1 cellular context compared by ENCODE assay signal in the genomic region with DNA sequence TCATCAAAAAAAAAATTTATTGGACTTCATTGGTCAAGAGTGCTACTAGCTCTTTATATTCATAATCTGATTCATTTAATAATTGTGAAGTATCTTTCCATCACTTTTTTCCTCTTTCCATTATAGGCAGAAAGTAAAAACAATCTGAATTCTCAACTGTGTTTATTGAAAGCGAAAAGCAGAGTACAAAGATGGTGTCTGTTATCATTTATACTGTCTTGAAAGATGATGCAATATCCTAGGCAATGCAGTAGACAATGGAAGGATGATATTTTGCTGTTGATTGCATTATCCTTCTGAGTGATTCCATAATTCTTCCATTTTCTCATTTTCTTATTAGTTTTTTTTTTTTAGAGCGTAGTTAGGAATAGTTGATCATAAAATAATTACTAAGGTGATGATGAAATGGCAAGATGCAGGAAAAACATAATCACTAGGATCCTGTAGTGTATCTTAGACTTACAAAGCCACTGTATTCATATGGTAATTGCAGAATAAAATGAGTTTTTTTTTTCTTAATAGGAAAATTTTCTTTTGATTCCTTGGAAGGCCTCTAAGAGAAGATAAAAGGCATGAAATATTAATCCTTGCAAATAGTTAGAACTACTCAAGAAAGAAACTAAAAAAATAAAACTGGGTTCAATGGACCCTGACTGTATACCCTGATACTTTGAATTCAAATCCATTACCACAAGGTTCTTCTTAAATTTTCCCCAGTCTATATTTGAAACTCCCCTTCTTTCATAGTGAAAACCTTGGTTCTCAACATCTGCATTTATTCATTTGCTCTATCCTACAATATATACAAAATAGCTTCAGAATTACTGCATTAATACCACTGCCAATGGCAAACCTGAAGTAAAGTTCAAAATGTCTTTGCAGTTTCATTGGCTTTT.
TF ChIP-seq lines count a peak whose summit lies in the region.

No MANE protein-coding gene starts in this region.

TF ChIP-seq in K562, 482 proteins besides CTCF, POLR2A, EP300 and RAD21 (continued from another document and continues in another):
- TF ChIP-seq ZNF121 (CRISPR knock-in tag; conservative IDR thresholded peaks at IDR 0.05) (no peak), TCF7 (IDR thresholded peaks at IDR 0.05; ENCODE audit: borderline replicate concordance) (no peak), SMARCC2 (IDR thresholded peaks at IDR 0.05; ENCODE audit: low read depth) (no peak), ZNF57 (CRISPR knock-in tag; IDR thresholded peaks at IDR 0.05) (no peak), MAFK (IDR thresholded peaks at IDR 0.05; ENCODE audit: low read length) (no peak), ZNF24 (IDR thresholded peaks at IDR 0.05) (no peak), NCOA1 (IDR thresholded peaks at IDR 0.05; ENCODE audit: low read depth) (no peak), ZNF253 (CRISPR knock-in tag; conservative IDR thresholded peaks at IDR 0.05) (no peak), SAP30 (IDR thresholded peaks at IDR 0.05; ENCODE audit: borderline replicate concordance, insufficient read depth, low read depth, low read length, poor library complexity, severe bottlenecking) (no peak), ILF3 (IDR thresholded peaks at IDR 0.05; ENCODE audit: borderline replicate concordance) (no peak), POLR3G (IDR thresholded peaks at IDR 0.05; ENCODE audit: extremely low read depth, insufficient read length, insufficient replicate concordance) (no peak), SLC30A9 (CRISPR knock-in tag; IDR thresholded peaks at IDR 0.05) (no peak), CXXC5 (CRISPR knock-in tag; IDR thresholded peaks at IDR 0.05) (0 out of 2 replicates have a peak, but pooled peaks have one; percentile 20), ZNF384 (IDR thresholded peaks at IDR 0.05; ENCODE audit: low read depth, low read length) (no peak), KLF1 (tag; IDR thresholded peaks at IDR 0.05) (no peak), PCBP2 (IDR thresholded peaks at IDR 0.05; ENCODE audit: low read depth, low read length, poor library complexity, severe bottlenecking) (no peak), POLR2AphosphoS5 (IDR thresholded peaks at IDR 0.05; ENCODE audit: control insufficient read depth, insufficient read depth, low read depth, low read length) (no peak), MEF2A (IDR thresholded peaks at IDR 0.05; ENCODE audit: control insufficient read depth, low read depth, low read length) (no peak), CEBPG (CRISPR knock-in tag; IDR thresholded peaks at IDR 0.05) (peak; percentile 91), CEBPG (tag; conservative IDR thresholded peaks at IDR 0.05 in 1 of 2, IDR thresholded peaks at IDR 0.05 in 1 of 2) (peak; percentile 99), ZKSCAN3 (CRISPR knock-in tag; IDR thresholded peaks at IDR 0.05) (no peak), ZNF785 (CRISPR knock-in tag; IDR thresholded peaks at IDR 0.05) (no peak), GTF2E2 (tag; IDR thresholded peaks at IDR 0.05) (no peak), NUFIP1 (IDR thresholded peaks at IDR 0.05; ENCODE audit: partially characterized antibody) (no peak), SUPT5H (IDR thresholded peaks at IDR 0.05) (no peak), NFRKB (IDR thresholded peaks at IDR 0.05; ENCODE audit: low read depth) (no peak; the same call in 1 of the 2 replicates), HNRNPH1 (optimal IDR thresholded peaks at IDR 0.05; ENCODE audit: low read depth, low read length) (no peak), PRMT5 (CRISPR knock-in tag; IDR thresholded peaks at IDR 0.05) (no peak), ZFPM2 (CRISPR knock-in tag; IDR thresholded peaks at IDR 0.05) (no peak), TSC22D4 (tag; IDR thresholded peaks at IDR 0.05) (no peak), SMAD1 (IDR thresholded peaks at IDR 0.05; ENCODE audit: low read depth, low read length, partially characterized antibody) (no peak), RBM25 (IDR thresholded peaks at IDR 0.05; ENCODE audit: low read depth, low read length, severe bottlenecking) (no peak), C11orf30 (IDR thresholded peaks at IDR 0.05; ENCODE audit: low read depth) (no peak), ZNF174 (CRISPR knock-in tag; IDR thresholded peaks at IDR 0.05) (no peak), FOXA1 (IDR thresholded peaks at IDR 0.05; ENCODE audit: borderline replicate concordance) (no peak), RBM17 (IDR thresholded peaks at IDR 0.05; ENCODE audit: borderline replicate concordance, low read depth, low read length) (no peak), ELF2 (CRISPR knock-in tag; IDR thresholded peaks at IDR 0.05) (no peak), XRCC3 (IDR thresholded peaks at IDR 0.05) (no peak), TOE1 (IDR thresholded peaks at IDR 0.05; ENCODE audit: borderline replicate concordance) (no peak), TOE1 (CRISPR knock-in tag; IDR thresholded peaks at IDR 0.05; ENCODE audit: borderline replicate concordance, low read depth) (no peak), RAD51 (IDR thresholded peaks at IDR 0.05; ENCODE audit: borderline replicate concordance, low read depth) (no peak), MCM3 (IDR thresholded peaks at IDR 0.05) (no peak), DMBX1 (CRISPR knock-in tag; IDR thresholded peaks at IDR 0.05; ENCODE audit: borderline replicate concordance) (peak; percentile 74), FOXK1 (CRISPR knock-in tag; IDR thresholded peaks at IDR 0.05; ENCODE audit: borderline replicate concordance) (no peak)
- TF ChIP-seq, protein P1, sequence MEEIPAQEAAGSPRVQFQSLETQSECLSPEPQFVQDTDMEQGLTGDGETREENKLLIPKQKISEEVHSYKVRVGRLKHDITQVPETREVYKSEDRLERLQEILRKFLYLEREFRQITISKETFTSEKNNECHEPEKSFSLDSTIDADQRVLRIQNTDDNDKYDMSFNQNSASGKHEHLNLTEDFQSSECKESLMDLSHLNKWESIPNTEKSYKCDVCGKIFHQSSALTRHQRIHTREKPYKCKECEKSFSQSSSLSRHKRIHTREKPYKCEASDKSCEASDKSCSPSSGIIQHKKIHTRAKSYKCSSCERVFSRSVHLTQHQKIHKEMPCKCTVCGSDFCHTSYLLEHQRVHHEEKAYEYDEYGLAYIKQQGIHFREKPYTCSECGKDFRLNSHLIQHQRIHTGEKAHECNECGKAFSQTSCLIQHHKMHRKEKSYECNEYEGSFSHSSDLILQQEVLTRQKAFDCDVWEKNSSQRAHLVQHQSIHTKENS (CRISPR knock-in tag; IDR thresholded peaks at IDR 0.05) = no peak
- TF ChIP-seq, protein P2, sequence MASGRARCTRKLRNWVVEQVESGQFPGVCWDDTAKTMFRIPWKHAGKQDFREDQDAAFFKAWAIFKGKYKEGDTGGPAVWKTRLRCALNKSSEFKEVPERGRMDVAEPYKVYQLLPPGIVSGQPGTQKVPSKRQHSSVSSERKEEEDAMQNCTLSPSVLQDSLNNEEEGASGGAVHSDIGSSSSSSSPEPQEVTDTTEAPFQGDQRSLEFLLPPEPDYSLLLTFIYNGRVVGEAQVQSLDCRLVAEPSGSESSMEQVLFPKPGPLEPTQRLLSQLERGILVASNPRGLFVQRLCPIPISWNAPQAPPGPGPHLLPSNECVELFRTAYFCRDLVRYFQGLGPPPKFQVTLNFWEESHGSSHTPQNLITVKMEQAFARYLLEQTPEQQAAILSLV (tag; IDR thresholded peaks at IDR 0.05) = peak; percentile 98
- TF ChIP-seq, protein P3, sequence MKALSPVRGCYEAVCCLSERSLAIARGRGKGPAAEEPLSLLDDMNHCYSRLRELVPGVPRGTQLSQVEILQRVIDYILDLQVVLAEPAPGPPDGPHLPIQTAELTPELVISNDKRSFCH (CRISPR knock-in tag; IDR thresholded peaks at IDR 0.05) = no peak
- TF ChIP-seq, protein P3 (tag; IDR thresholded peaks at IDR 0.05) = no peak
- TF ChIP-seq, protein P4, sequence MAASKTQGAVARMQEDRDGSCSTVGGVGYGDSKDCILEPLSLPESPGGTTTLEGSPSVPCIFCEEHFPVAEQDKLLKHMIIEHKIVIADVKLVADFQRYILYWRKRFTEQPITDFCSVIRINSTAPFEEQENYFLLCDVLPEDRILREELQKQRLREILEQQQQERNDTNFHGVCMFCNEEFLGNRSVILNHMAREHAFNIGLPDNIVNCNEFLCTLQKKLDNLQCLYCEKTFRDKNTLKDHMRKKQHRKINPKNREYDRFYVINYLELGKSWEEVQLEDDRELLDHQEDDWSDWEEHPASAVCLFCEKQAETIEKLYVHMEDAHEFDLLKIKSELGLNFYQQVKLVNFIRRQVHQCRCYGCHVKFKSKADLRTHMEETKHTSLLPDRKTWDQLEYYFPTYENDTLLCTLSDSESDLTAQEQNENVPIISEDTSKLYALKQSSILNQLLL (CRISPR knock-in tag; IDR thresholded peaks at IDR 0.05; ENCODE audit: borderline replicate concordance) = no peak
- TF ChIP-seq, protein P5, sequence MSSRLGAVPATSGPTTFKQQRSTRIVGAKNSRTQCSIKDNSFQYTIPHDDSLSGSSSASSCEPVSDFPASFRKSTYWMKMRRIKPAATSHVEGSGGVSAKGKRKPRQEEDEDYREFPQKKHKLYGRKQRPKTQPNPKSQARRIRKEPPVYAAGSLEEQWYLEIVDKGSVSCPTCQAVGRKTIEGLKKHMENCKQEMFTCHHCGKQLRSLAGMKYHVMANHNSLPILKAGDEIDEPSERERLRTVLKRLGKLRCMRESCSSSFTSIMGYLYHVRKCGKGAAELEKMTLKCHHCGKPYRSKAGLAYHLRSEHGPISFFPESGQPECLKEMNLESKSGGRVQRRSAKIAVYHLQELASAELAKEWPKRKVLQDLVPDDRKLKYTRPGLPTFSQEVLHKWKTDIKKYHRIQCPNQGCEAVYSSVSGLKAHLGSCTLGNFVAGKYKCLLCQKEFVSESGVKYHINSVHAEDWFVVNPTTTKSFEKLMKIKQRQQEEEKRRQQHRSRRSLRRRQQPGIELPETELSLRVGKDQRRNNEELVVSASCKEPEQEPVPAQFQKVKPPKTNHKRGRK (tag; IDR thresholded peaks at IDR 0.05) = no peak
- TF ChIP-seq, protein P6, sequence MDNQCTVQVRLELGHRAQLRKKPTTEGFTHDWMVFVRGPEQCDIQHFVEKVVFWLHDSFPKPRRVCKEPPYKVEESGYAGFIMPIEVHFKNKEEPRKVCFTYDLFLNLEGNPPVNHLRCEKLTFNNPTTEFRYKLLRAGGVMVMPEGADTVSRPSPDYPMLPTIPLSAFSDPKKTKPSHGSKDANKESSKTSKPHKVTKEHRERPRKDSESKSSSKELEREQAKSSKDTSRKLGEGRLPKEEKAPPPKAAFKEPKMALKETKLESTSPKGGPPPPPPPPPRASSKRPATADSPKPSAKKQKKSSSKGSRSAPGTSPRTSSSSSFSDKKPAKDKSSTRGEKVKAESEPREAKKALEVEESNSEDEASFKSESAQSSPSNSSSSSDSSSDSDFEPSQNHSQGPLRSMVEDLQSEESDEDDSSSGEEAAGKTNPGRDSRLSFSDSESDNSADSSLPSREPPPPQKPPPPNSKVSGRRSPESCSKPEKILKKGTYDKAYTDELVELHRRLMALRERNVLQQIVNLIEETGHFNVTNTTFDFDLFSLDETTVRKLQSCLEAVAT (IDR thresholded peaks at IDR 0.05) = peak in 1 of 2 experiments; percentile 45; a peak in 1 of 4 replicates
- TF ChIP-seq, protein P7, sequence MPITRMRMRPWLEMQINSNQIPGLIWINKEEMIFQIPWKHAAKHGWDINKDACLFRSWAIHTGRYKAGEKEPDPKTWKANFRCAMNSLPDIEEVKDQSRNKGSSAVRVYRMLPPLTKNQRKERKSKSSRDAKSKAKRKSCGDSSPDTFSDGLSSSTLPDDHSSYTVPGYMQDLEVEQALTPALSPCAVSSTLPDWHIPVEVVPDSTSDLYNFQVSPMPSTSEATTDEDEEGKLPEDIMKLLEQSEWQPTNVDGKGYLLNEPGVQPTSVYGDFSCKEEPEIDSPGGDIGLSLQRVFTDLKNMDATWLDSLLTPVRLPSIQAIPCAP (CRISPR knock-in tag; IDR thresholded peaks at IDR 0.05; ENCODE audit: borderline replicate concordance) = no peak
- TF ChIP-seq, protein P8, sequence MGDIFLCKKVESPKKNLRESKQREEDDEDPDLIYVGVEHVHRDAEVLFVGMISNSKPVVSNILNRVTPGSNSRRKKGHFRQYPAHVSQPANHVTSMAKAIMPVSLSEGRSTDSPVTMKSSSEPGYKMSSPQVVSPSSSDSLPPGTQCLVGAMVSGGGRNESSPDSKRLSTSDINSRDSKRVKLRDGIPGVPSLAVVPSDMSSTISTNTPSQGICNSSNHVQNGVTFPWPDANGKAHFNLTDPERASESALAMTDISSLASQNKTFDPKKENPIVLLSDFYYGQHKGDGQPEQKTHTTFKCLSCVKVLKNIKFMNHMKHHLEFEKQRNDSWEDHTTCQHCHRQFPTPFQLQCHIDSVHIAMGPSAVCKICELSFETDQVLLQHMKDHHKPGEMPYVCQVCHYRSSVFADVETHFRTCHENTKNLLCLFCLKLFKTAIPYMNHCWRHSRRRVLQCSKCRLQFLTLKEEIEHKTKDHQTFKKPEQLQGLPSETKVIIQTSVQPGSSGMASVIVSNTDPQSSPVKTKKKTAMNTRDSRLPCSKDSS (IDR thresholded peaks at IDR 0.05; ENCODE audit: low read depth, partially characterized antibody) = no peak
- TF ChIP-seq, protein P9, sequence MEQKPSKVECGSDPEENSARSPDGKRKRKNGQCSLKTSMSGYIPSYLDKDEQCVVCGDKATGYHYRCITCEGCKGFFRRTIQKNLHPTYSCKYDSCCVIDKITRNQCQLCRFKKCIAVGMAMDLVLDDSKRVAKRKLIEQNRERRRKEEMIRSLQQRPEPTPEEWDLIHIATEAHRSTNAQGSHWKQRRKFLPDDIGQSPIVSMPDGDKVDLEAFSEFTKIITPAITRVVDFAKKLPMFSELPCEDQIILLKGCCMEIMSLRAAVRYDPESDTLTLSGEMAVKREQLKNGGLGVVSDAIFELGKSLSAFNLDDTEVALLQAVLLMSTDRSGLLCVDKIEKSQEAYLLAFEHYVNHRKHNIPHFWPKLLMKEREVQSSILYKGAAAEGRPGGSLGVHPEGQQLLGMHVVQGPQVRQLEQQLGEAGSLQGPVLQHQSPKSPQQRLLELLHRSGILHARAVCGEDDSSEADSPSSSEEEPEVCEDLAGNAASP (IDR thresholded peaks at IDR 0.05) = no peak
- TF ChIP-seq, protein P10, sequence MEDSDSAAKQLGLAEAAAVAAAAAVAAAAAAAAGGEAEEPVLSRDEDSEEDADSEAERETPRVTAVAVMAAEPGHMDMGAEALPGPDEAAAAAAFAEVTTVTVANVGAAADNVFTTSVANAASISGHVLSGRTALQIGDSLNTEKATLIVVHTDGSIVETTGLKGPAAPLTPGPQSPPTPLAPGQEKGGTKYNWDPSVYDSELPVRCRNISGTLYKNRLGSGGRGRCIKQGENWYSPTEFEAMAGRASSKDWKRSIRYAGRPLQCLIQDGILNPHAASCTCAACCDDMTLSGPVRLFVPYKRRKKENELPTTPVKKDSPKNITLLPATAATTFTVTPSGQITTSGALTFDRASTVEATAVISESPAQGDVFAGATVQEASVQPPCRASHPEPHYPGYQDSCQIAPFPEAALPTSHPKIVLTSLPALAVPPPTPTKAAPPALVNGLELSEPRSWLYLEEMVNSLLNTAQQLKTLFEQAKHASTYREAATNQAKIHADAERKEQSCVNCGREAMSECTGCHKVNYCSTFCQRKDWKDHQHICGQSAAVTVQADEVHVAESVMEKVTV (CRISPR knock-in tag; IDR thresholded peaks at IDR 0.05) = no peak
- TF ChIP-seq, protein P11, sequence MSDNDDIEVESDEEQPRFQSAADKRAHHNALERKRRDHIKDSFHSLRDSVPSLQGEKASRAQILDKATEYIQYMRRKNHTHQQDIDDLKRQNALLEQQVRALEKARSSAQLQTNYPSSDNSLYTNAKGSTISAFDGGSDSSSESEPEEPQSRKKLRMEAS (CRISPR knock-in tag; IDR thresholded peaks at IDR 0.05) = no peak
